ENCODE assay signal across 26 cellular contexts in genomic region chr16:71848622-71849021, GRCh38.
"Had no signal": no experiment of that assay in that cellular context is flagged by ENCODE, and none has a peak within 500 bp of the region (broad histone marks: within the 10 kb centered on the region; RNA-seq: fewer than 3 reads in every experiment).

No MANE protein-coding gene starts in this region.

- H3K9me3 Mint-ChIP-seq: activated CD8-positive, alpha-beta T cell treated with anti-CD3 and anti-CD28 coated beads for 36 hours; activated T-helper 17 cell treated with anti-CD3 and anti-CD28 coated beads, Interleukin-2, amount 50 U/mL, for 72 hours; endodermal cell; neural progenitor cell; stimulated activated naive B cell treated with anti-CD40 and anti-IgM and Interleukin-4, amounts not matched to agents 10 μg/mL and 1 μg/mL and 100 μg/mL, for 72 hours had no signal

- H3K27me3 Mint-ChIP-seq: activated CD8-positive, alpha-beta T cell treated with anti-CD3 and anti-CD28 coated beads for 36 hours; activated T-helper 17 cell treated with anti-CD3 and anti-CD28 coated beads, Interleukin-2, amount 50 U/mL, for 72 hours; stimulated activated naive B cell treated with anti-CD40 and anti-IgM and Interleukin-4, amounts not matched to agents 10 μg/mL and 1 μg/mL and 100 μg/mL, for 72 hours had no signal

- H3K27ac ChIP-seq: brain microvascular endothelial cell, neural progenitor cell, parathyroid adenoma, right atrium auricular region, stomach, thyroid gland, upper lobe of right lung, VCaP had no signal

- H3K4me3 Mint-ChIP-seq: activated CD8-positive, alpha-beta T cell treated with anti-CD3 and anti-CD28 coated beads for 36 hours; endodermal cell; stimulated activated naive B cell treated with anti-CD40 and anti-IgM and Interleukin-4, amounts not matched to agents 10 μg/mL and 1 μg/mL and 100 μg/mL, for 72 hours had no signal

- H3K27me3 ChIP-seq: brain microvascular endothelial cell, neural progenitor cell, right atrium auricular region, stomach, thyroid gland, upper lobe of right lung had no signal

- H3K27ac Mint-ChIP-seq: activated CD8-positive, alpha-beta T cell treated with anti-CD3 and anti-CD28 coated beads for 36 hours; endodermal cell; neural progenitor cell; stimulated activated naive B cell treated with anti-CD40 and anti-IgM and Interleukin-4, amounts not matched to agents 10 μg/mL and 1 μg/mL and 100 μg/mL, for 72 hours had no signal

- DNase-seq: activated CD4-positive, alpha-beta T cell treated with anti-CD3 and anti-CD28 coated beads for 4 hours; activated CD8-positive, alpha-beta T cell treated with anti-CD3 and anti-CD28 coated beads for 36 hours; activated gamma-delta T cell treated with Interleukin-2 at 50 U/mL for 16 hours; activated naive CD4-positive, alpha-beta T cell treated with anti-CD3 and anti-CD28 coated beads, Interleukin-2, amount 50 U/mL, for 16 hours; amniotic stem cell; brain microvascular endothelial cell; cortex of kidney; endodermal cell; glutamatergic neuron; islet precursor cell; left cardiac atrium; left ventricle myocardium superior; mucosa of descending colon; occipital lobe; stimulated activated CD4-positive, alpha-beta T cell treated with anti-CD3 and anti-CD28 coated beads, Interleukin-15, amount 100 ng/mL, for 24 hours; stimulated activated CD4-positive, alpha-beta T cell treated with anti-CD3 and anti-CD28 coated beads, Interleukin-2, amount 100 ng/mL, for 24 hours; stimulated activated naive B cell treated with anti-CD40 and anti-IgM and Interleukin-4, amounts not matched to agents 10 μg/mL and 1 μg/mL and 100 μg/mL, for 72 hours; stomach; T-helper 1 cell; thyroid gland; upper lobe of right lung had no signal

- ATAC-seq: activated CD8-positive, alpha-beta T cell treated with anti-CD3 and anti-CD28 coated beads for 36 hours; activated T-helper 17 cell treated with anti-CD3 and anti-CD28 coated beads, Interleukin-2, amount 50 U/mL, for 72 hours; left cardiac atrium; left ventricle myocardium superior; mucosa of descending colon; stimulated activated naive B cell treated with anti-CD40 and anti-IgM and Interleukin-4, amounts not matched to agents 10 μg/mL and 1 μg/mL and 100 μg/mL, for 72 hours; upper lobe of right lung had no signal

- H3K9me3 ChIP-seq: mucosa of descending colon, right atrium auricular region, stomach, thyroid gland, upper lobe of right lung had no signal

- H3K4me3 ChIP-seq: mucosa of descending colon, neural progenitor cell, right atrium auricular region, stomach, thyroid gland, upper lobe of right lung had no signal

- H3K4me1 ChIP-seq: parathyroid adenoma had no signal
